ENCODE assay signal across 14 cellular contexts in the genomic region with DNA sequence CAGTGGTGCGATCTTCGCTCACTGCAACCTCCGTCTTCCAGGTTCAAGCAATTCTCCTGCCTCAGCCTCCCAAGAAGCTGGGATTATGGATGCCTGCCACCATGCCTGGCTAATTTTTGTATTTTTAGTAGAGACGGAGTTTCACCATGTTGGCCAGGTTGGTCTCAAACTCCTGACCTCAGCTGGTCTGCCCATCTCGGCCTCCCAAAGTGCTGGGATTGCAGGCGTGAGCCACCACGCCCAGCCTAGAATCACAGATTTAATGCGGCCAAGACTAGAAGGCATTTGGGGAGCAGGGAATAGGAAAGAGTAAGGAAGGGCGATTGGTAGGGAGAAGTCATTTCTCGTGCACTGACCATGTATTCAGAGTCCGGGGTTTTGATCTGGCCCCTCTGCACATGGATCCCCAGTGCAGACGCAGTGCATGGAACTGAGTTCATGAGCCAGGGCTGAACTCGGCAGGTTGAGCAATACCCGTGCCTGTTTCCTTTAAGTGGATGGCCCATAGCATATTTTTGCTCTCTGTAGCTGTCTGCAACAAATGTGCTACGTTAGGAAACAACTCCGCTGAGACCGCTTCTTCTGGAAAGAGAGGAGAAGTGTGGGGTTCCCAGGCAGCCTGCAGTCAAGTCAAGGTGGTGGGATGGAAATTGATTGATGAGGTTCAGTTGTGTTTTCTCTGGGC. TPM values are rescaled to one million over a fixed set of nuclear protein-coding genes. Genes with fewer than 3 reads are reported as not detected.
"Had no signal": no experiment of that assay in that cellular context is flagged by ENCODE, and none has a peak within 500 bp of the region (broad histone marks: within the 10 kb centered on the region; RNA-seq: fewer than 3 reads in every experiment).

No MANE protein-coding gene starts in this region.

- H3K4me3 ChIP-seq: dorsolateral prefrontal cortex, stomach had no signal

- H3K27ac ChIP-seq: dorsolateral prefrontal cortex, foreskin keratinocyte had no signal

- H3K27ac Mint-ChIP-seq: activated CD4-positive, alpha-beta T cell treated with anti-CD3 and anti-CD28 coated beads, Interleukin-2, amount 10 ng/mL, durations not matched to agents 7 days and 5 days; activated naive CD4-positive, alpha-beta T cell treated with anti-CD3 and anti-CD28 coated beads, Interleukin-2, amount 50 U/mL, for 72 hours; T-helper 17 cell had no signal

- H3K9me3 ChIP-seq: stomach had no signal

- H3K4me1 ChIP-seq: foreskin keratinocyte had no signal

- H3K36me3 ChIP-seq: stomach had no signal

- DNase-seq: activated CD4-positive, alpha-beta T cell treated with anti-CD3 and anti-CD28 coated beads, Interleukin-2, amount 10 ng/mL, durations not matched to agents 7 days and 5 days; activated CD4-positive, CD25-positive, alpha-beta regulatory T cell; activated effector memory CD4-positive, alpha-beta T cell treated with Interleukin-2 at 50 U/mL for 16 hours; activated T-cell treated with anti-CD3 and anti-CD28 coated beads for 4 hours; amygdala; dorsolateral prefrontal cortex; foreskin keratinocyte; left colon; stomach; T-helper 17 cell had no signal

- H3K4me3 Mint-ChIP-seq: activated CD4-positive, alpha-beta T cell treated with anti-CD3 and anti-CD28 coated beads, Interleukin-2, amount 10 ng/mL, durations not matched to agents 7 days and 5 days; T-helper 17 cell had no signal

- H3K9me3 Mint-ChIP-seq: activated CD4-positive, alpha-beta T cell treated with anti-CD3 and anti-CD28 coated beads, Interleukin-2, amount 10 ng/mL, durations not matched to agents 7 days and 5 days; activated naive CD4-positive, alpha-beta T cell treated with anti-CD3 and anti-CD28 coated beads, Interleukin-2, amount 50 U/mL, for 72 hours had no signal

- ATAC-seq: activated naive CD4-positive, alpha-beta T cell treated with anti-CD3 and anti-CD28 coated beads, Interleukin-2, amount 50 U/mL, for 72 hours; esophagus mucosa; foreskin keratinocyte; left colon; SK-N-SH treated with all-trans-retinoic acid at 6 μM for 48 hours; T-helper 17 cell had no signal

RNA-seq across cellular contexts. Expression of gene HMCN2, which starts 3.4 kb away (rescaled TPM):
- total RNA-seq: activated CD4-positive, alpha-beta T cell treated with anti-CD3 and anti-CD28 coated beads, Interleukin-2, amount 10 ng/mL, durations not matched to agents 7 days and 5 days; activated CD8-positive, alpha-beta memory T cell treated with anti-CD3 and anti-CD28 coated beads for 36 hours; activated naive CD4-positive, alpha-beta T cell treated with anti-CD3 and anti-CD28 coated beads, Interleukin-2, amount 50 U/mL, for 72 hours; foreskin keratinocyte had no signal
- polyA plus RNA-seq: foreskin keratinocyte had no signal
